ENCODE assay signal across 10 cellular contexts in genomic region chr2:20352230-20353216, GRCh38. TPM values are rescaled to one million over a fixed set of nuclear protein-coding genes. Genes with fewer than 3 reads are reported as not detected.
A peak's percentile ranks its signal among the peaks of the same experiment; 100 is the strongest.
DNase-seq lines count a peak whose midpoint lies in the region; ATAC-seq and TF ChIP-seq lines count a peak whose summit lies in the region.
"Had no signal": no experiment of that assay in that cellular context is flagged by ENCODE, and none has a peak within 500 bp of the region (broad histone marks: within the 10 kb centered on the region; RNA-seq: fewer than 3 reads in every experiment).

No MANE protein-coding gene starts in this region.

- no peaks in the 10 kb centered on the region for H3K9me3 ChIP-seq in SK-N-SH
- H3K9me3 ChIP-seq in upper lobe of right lung, result no peaks in the 10 kb centered on the region

- H3K36me3 ChIP-seq in SK-N-SH (replicated peaks in 1 of 2; ENCODE audit: control insufficient read depth in 1 of 2, insufficient read depth in 2 of 2, low read length in 1 of 2), result peaks cover 3 to 7% of the 10 kb centered on the region in 2 experiments
- no peaks in the 10 kb centered on the region for H3K36me3 ChIP-seq in upper lobe of right lung

- in situ Hi-C loops in SK-MEL-5 (cut with HindIII; ENCODE audit: low pct_unique_long_range_greater_than_20kb, low sequenced_read_pairs), result no loop called here

- peaks cover 25% of the 10 kb centered on the region for H4K20me1 ChIP-seq in SK-N-SH (ENCODE audit: insufficient read depth)

- TF ChIP-seq CTCF in SK-N-SH (IDR thresholded peaks at IDR 0.05) (no peak), upper lobe of right lung (IDR thresholded peaks at IDR 0.05) (no peak)

- no peak for TF ChIP-seq RAD21 in SK-N-SH (IDR thresholded peaks at IDR 0.05; ENCODE audit: low read length)

- H3F3A ChIP-seq in SK-N-SH (replicated peaks; ENCODE audit: insufficient read depth), result peaks cover 24% of the 10 kb centered on the region

- H3K4me3 ChIP-seq in SK-N-SH (ENCODE audit: low read depth in 2 of 2, low read length in 1 of 2) (no peak overlapping the region), upper lobe of right lung (no peak overlapping the region)

- H3K9me2 ChIP-seq in SK-N-SH, result no peaks in the 10 kb centered on the region

- DNase-seq in SK-N-SH, result peak; percentile 58
- DNase-seq in SK-MEL-5 (ENCODE audit: low read depth, low spot score), result peak; percentile 21
- DNase-seq in left kidney (ENCODE audit: low read depth, low spot score), result peak; percentile 16
- DNase-seq in upper lobe of right lung, result no peak
- DNase-seq in GDM1 (lab: John Stamatoyannopoulos, UW), result no peak
- DNase-seq in activated CD4-positive, alpha-beta memory T cell treated with anti-CD3 and anti-CD28 coated beads, Interleukin-2, amount 10 ng/mL, durations not matched to agents 7 days and 5 days, result no peak
- DNase-seq: activated B cell treated with CpG ODN at 0.5 μM for 24 hours had no signal

- 83% methylated on average over 9 of the region's 9 CpGs for WGBS in SK-N-SH (ENCODE audit: low lambda C conversion rate)

- no peak overlapping the region for H3K4me2 ChIP-seq in SK-N-SH

- H3K27me3 ChIP-seq in SK-N-SH (ENCODE audit: insufficient read depth) (no peaks in the 10 kb centered on the region), upper lobe of right lung (no peaks in the 10 kb centered on the region)

- no peak overlapping the region for H3K27ac Mint-ChIP-seq in activated CD4-positive, alpha-beta memory T cell treated with anti-CD3 and anti-CD28 coated beads, Interleukin-2, amount 10 ng/mL, durations not matched to agents 7 days and 5 days
- H3K27ac Mint-ChIP-seq: activated B cell treated with CpG ODN at 0.5 μM for 24 hours; stimulated activated memory B cell treated with anti-CD40 and anti-IgM and Interleukin-4, amounts not matched to agents 10 μg/mL and 1 μg/mL and 100 μg/mL, for 72 hours had no signal

- peaks cover 22% of the 10 kb centered on the region for H3K4me1 Mint-ChIP-seq in activated CD4-positive, alpha-beta memory T cell treated with anti-CD3 and anti-CD28 coated beads, Interleukin-2, amount 10 ng/mL, durations not matched to agents 7 days and 5 days

- no peak for ATAC-seq in SK-N-SH treated with all-trans-retinoic acid at 6 μM for 48 hours
- no peak for ATAC-seq in upper lobe of right lung
- no peak for ATAC-seq in GM21367 (IDR thresholded peaks at IDR 0.05; ENCODE audit: unreplicated experiment)
- ATAC-seq: stimulated activated memory B cell treated with anti-CD40 and anti-IgM and Interleukin-4, amounts not matched to agents 10 μg/mL and 1 μg/mL and 100 μg/mL, for 72 hours had no signal

- intact Hi-C loops in upper lobe of right lung (cut with DNase I), result no loop called here

- H3K9ac ChIP-seq in SK-N-SH, result no peak overlapping the region

- no peak overlapping the region for H3K4me3 Mint-ChIP-seq in activated CD4-positive, alpha-beta memory T cell treated with anti-CD3 and anti-CD28 coated beads, Interleukin-2, amount 10 ng/mL, durations not matched to agents 7 days and 5 days
- H3K4me3 Mint-ChIP-seq: activated B cell treated with CpG ODN at 0.5 μM for 24 hours; stimulated activated memory B cell treated with anti-CD40 and anti-IgM and Interleukin-4, amounts not matched to agents 10 μg/mL and 1 μg/mL and 100 μg/mL, for 72 hours had no signal

- CTCF ChIA-PET in SK-N-SH (lab: Yijun Ruan, JAX), result interaction anchor here (0.7 to 7.3 kb wide), 13 partner anchors 14 to 619 kb away, joined by 3 to 67 read pairs (median 4); partner anchors contain the start of genes HS1BP3 and SDC1
- CTCF ChIA-PET in activated CD4-positive, alpha-beta memory T cell treated with anti-CD3 and anti-CD28 coated beads, Interleukin-2, amount 10 ng/mL, durations not matched to agents 7 days and 5 days (lab: Charles Lee), result interaction anchor here (1.0 to 2.7 kb wide), 9 partner anchors 8 to 96 kb away, joined by 3 to 14 read pairs (median 4); partner anchors contain the start of gene RHOB

- no peaks in the 10 kb centered on the region for H3K27me3 Mint-ChIP-seq in activated CD4-positive, alpha-beta memory T cell treated with anti-CD3 and anti-CD28 coated beads, Interleukin-2, amount 10 ng/mL, durations not matched to agents 7 days and 5 days
- H3K27me3 Mint-ChIP-seq: activated B cell treated with CpG ODN at 0.5 μM for 24 hours; stimulated activated memory B cell treated with anti-CD40 and anti-IgM and Interleukin-4, amounts not matched to agents 10 μg/mL and 1 μg/mL and 100 μg/mL, for 72 hours had no signal

- TF ChIP-seq EP300 in SK-N-SH (IDR thresholded peaks at IDR 0.05; ENCODE audit: borderline replicate concordance in 1 of 2, low read depth in 1 of 2, low read length in 1 of 2), result no peak

- H2AFZ ChIP-seq in SK-N-SH (ENCODE audit: low read depth), result peak overlapping the region; percentile 96; the same call in 1 of the 2 replicates

- peaks cover 11 to 42% of the 10 kb centered on the region in 2 experiments; a peak in 3 of 4 replicates for H3K4me1 ChIP-seq in SK-N-SH (ENCODE audit: control insufficient read depth in 1 of 2, insufficient read depth in 2 of 2, low read depth in 1 of 2, low read length in 1 of 2)
- peaks cover 25% of the 10 kb centered on the region for H3K4me1 ChIP-seq in upper lobe of right lung

- H3K27ac ChIP-seq in SK-N-SH (ENCODE audit: low read depth in 2 of 2, low read length in 1 of 2) (peak overlapping the region in 1 of 2 experiments; percentile 98; a peak in 3 of 4 replicates), upper lobe of right lung (peak overlapping the region; percentile 95)

- peaks cover 29% of the 10 kb centered on the region for H3K79me2 ChIP-seq in SK-N-SH (ENCODE audit: insufficient read depth)

- POLR2A ChIA-PET in SK-N-SH (lab: Yijun Ruan, JAX), result interaction anchor here (0.6 to 1.1 kb wide), 4 partner anchors 59 to 299 kb away, joined by 3 to 5 read pairs (median 3); partner anchors contain the start of genes HS1BP3 and RHOB
- POLR2A ChIA-PET in activated CD4-positive, alpha-beta memory T cell treated with anti-CD3 and anti-CD28 coated beads, Interleukin-2, amount 10 ng/mL, durations not matched to agents 7 days and 5 days (lab: Charles Lee), result interaction anchor here (0.5 to 4.4 kb wide), 9 partner anchors 8 to 299 kb away, joined by 3 to 52 read pairs (median 4); partner anchors contain the start of gene HS1BP3

- H3K36me3 Mint-ChIP-seq in activated CD4-positive, alpha-beta memory T cell treated with anti-CD3 and anti-CD28 coated beads, Interleukin-2, amount 10 ng/mL, durations not matched to agents 7 days and 5 days (ENCODE audit: low read depth), result peaks cover 22% of the 10 kb centered on the region
- H3K36me3 Mint-ChIP-seq: stimulated activated memory B cell treated with anti-CD40 and anti-IgM and Interleukin-4, amounts not matched to agents 10 μg/mL and 1 μg/mL and 100 μg/mL, for 72 hours had no signal

- no peaks in the 10 kb centered on the region for H3K9me3 Mint-ChIP-seq in activated CD4-positive, alpha-beta memory T cell treated with anti-CD3 and anti-CD28 coated beads, Interleukin-2, amount 10 ng/mL, durations not matched to agents 7 days and 5 days
- H3K9me3 Mint-ChIP-seq: activated B cell treated with CpG ODN at 0.5 μM for 24 hours; stimulated activated memory B cell treated with anti-CD40 and anti-IgM and Interleukin-4, amounts not matched to agents 10 μg/mL and 1 μg/mL and 100 μg/mL, for 72 hours had no signal

TF ChIP-seq in SK-N-SH, 30 proteins besides CTCF, POLR2A, EP300 and RAD21:
- 0 out of 2 replicates have a peak, but pooled peaks have one; percentile 22 for TF ChIP-seq RFX5 (IDR thresholded peaks at IDR 0.05; ENCODE audit: low read length)
- TF ChIP-seq GATA2 (CRISPR knock-in tag; IDR thresholded peaks at IDR 0.05), result peak; percentile 34; the same call in 1 of the 2 replicates
- no peak for TF ChIP-seq JUND (IDR thresholded peaks at IDR 0.05)
- TF ChIP-seq SMC3 (IDR thresholded peaks at IDR 0.05; ENCODE audit: low read depth, low read length), result no peak
TF ChIP-seq in SK-N-SH: peak in this region for 2.

TF ChIP-seq in SK-N-SH treated with all-trans-retinoic acid at 6 μM for 48 hours, 23 proteins besides CTCF, POLR2A, EP300 and RAD21:
- TF ChIP-seq GLIS3 (CRISPR knock-in tag; IDR thresholded peaks at IDR 0.05), result no peak
- no peak for TF ChIP-seq ISL1 (CRISPR knock-in tag; IDR thresholded peaks at IDR 0.05)
- TF ChIP-seq POU6F1 (CRISPR knock-in tag; IDR thresholded peaks at IDR 0.05; ENCODE audit: borderline replicate concordance, low read depth), result no peak
- no peak for TF ChIP-seq TCF4 (CRISPR knock-in tag; IDR thresholded peaks at IDR 0.05; ENCODE audit: borderline replicate concordance)
- TF ChIP-seq BACH2 (CRISPR knock-in tag; IDR thresholded peaks at IDR 0.05; ENCODE audit: borderline replicate concordance), result no peak

RNA-seq across cellular contexts. Expression of gene PUM2, which starts 1.9 kb away (rescaled TPM):
- polyA plus RNA-seq in SK-N-SH (2012; rRNA removed), result 19.7 and 29.7 TPM in 2 replicates
- 22.7 and 25.9 TPM in 2 replicates for polyA plus RNA-seq in SK-N-SH (2012; cell fraction: cytosol; rRNA removed)
- 12.6 and 30.0 TPM in 2 replicates for polyA plus RNA-seq in SK-N-SH (2012; cell fraction: nucleus; rRNA removed)
- 36.1 and 43.4 TPM in 2 replicates for total RNA-seq in SK-MEL-5 (2014; rRNA removed; shearing (Covaris generic))
- 49.1 and 67.2 TPM in 2 replicates for polyA plus RNA-seq in SK-MEL-5 (2015; cell fraction: cytosol; rRNA removed)
- 55.7 and 60.2 TPM in 2 replicates for polyA plus RNA-seq in SK-MEL-5 (2015; cell fraction: nucleus; rRNA removed)
- total RNA-seq in upper lobe of right lung, result 116 TPM
- 100 to 1,000 TPM; 141 to 147 TPM for total RNA-seq in activated CD4-positive, alpha-beta memory T cell treated with anti-CD3 and anti-CD28 coated beads, Interleukin-2, amount 10 ng/mL, durations not matched to agents 7 days and 5 days

Comparison
In these comparisons a context has a peak if more than half of its experiments do, and no peak if none do; other contexts are left out.
1. DNase-seq: peak in SK-N-SH (single experiment), SK-MEL-5 (single experiment) and left kidney (single experiment); none in upper lobe of right lung (single experiment), GDM1 (single experiment) and activated CD4-positive, alpha-beta memory T cell treated with anti-CD3 and anti-CD28 coated beads, Interleukin-2, amount 10 ng/mL, durations not matched to agents 7 days and 5 days (single experiment).